16 cellular contexts compared by ENCODE assay signal in genomic region chr5:97043511-97043910, GRCh38.
A peak's percentile ranks its signal among the peaks of the same experiment; 100 is the strongest.
DNase-seq lines count a peak whose midpoint lies in the region; ATAC-seq, FAIRE-seq and TF ChIP-seq lines count a peak whose summit lies in the region.
"Had no signal": no experiment of that assay in that cellular context is flagged by ENCODE, and none has a peak within 500 bp of the region (broad histone marks: within the 10 kb centered on the region; RNA-seq: fewer than 3 reads in every experiment).

No MANE protein-coding gene starts in this region.

- peaks cover 28% of the 10 kb centered on the region for H3K4me1 ChIP-seq in HepG2 (ENCODE audit: insufficient read depth, low read length)
- no peaks in the 10 kb centered on the region for H3K4me1 ChIP-seq in right lobe of liver
- peaks cover 37% of the 10 kb centered on the region for H3K4me1 ChIP-seq in neural progenitor cell

- H3K9ac ChIP-seq in HepG2 (ENCODE audit: insufficient read depth, low read depth, low read length) = no peak overlapping the region
- no peak overlapping the region for H3K9ac ChIP-seq in neural progenitor cell
- H3K9ac ChIP-seq: BLaER1 treated with 17β-estradiol and CSF1 and Interleukin-3, amounts not matched to agents 10 nM and 100 nM had no signal

- WGBS in HepG2 (ENCODE audit: low lambda C conversion rate) = 42% methylated on average over 3 of the region's 3 CpGs
- 57% methylated on average over 3 of the region's 3 CpGs for WGBS in right lobe of liver (ENCODE audit: insufficient coverage, low coverage, low lambda C conversion rate, missing lambda C conversion rate)

- TF ChIP-seq CTCF in HepG2 (CRISPR knock-in tag; IDR thresholded peaks at IDR 0.05) = no peak
- no peak for TF ChIP-seq CTCF in right lobe of liver (IDR thresholded peaks at IDR 0.05)
- no peak for TF ChIP-seq CTCF in neural progenitor cell (IDR thresholded peaks at IDR 0.05)

- peak overlapping the region; percentile 36 for H3K27ac Mint-ChIP-seq in neural progenitor cell

- no peaks in the 10 kb centered on the region for H3K27me3 ChIP-seq in HepG2 (ENCODE audit: control insufficient read depth in 1 of 2, insufficient read depth in 2 of 2, low read length in 2 of 2)
- no peaks in the 10 kb centered on the region for H3K27me3 ChIP-seq in right lobe of liver
- H3K27me3 ChIP-seq in neural progenitor cell = no peaks in the 10 kb centered on the region
- H3K27me3 ChIP-seq: BLaER1 treated with 17β-estradiol and CSF1 and Interleukin-3, amounts not matched to agents 10 nM and 100 nM had no signal

- intact Hi-C loops in HepG2 (cut with micrococcal nuclease; ENCODE audit: unreplicated experiment) (loop anchor here (5.0 to 10.0 kb wide), 4 partner anchors 99 to 699 kb away; partner anchors contain the start of genes LIX1 and LNPEP), right lobe of liver (cut with DNase I) (no loop called here)

- TF ChIP-seq EP300 in HepG2 (IDR thresholded peaks at IDR 0.05; ENCODE audit: low read depth in 2 of 2, low read length in 2 of 2) = no peak
- no peak for TF ChIP-seq EP300 in HepG2 (CRISPR knock-in tag; IDR thresholded peaks at IDR 0.05; ENCODE audit: borderline replicate concordance)

- POLR2A ChIA-PET in HepG2 (lab: Yijun Ruan, JAX) = no interaction called here

- no peaks in the 10 kb centered on the region for H4K20me1 ChIP-seq in HepG2 (ENCODE audit: insufficient read depth, low read length)
- no peaks in the 10 kb centered on the region for H4K20me1 ChIP-seq in neural progenitor cell (ENCODE audit: low read depth)
- H4K20me1 ChIP-seq: BLaER1 treated with 17β-estradiol and CSF1 and Interleukin-3, amounts not matched to agents 10 nM and 100 nM had no signal

- H3K79me2 ChIP-seq in HepG2 (ENCODE audit: insufficient read depth, low read length) (no peaks in the 10 kb centered on the region), neural progenitor cell (ENCODE audit: low read depth) (no peaks in the 10 kb centered on the region)

- no peak overlapping the region for H3K27ac ChIP-seq in HepG2 (ENCODE audit: extremely low read length, insufficient read depth, low read length)
- no peak overlapping the region for H3K27ac ChIP-seq in right lobe of liver
- H3K27ac ChIP-seq in neural progenitor cell = no peak overlapping the region
- H3K27ac ChIP-seq: BLaER1 treated with 17β-estradiol and CSF1 and Interleukin-3, amounts not matched to agents 10 nM and 100 nM had no signal

- no peaks in the 10 kb centered on the region for H3K36me3 ChIP-seq in HepG2 (replicated peaks in 1 of 2; ENCODE audit: control insufficient read depth in 1 of 2, insufficient read depth in 2 of 2, low read length in 2 of 2)
- no peaks in the 10 kb centered on the region for H3K36me3 ChIP-seq in right lobe of liver
- no peaks in the 10 kb centered on the region for H3K36me3 ChIP-seq in neural progenitor cell

- H3K9me3 Mint-ChIP-seq in neural progenitor cell = peaks cover 3% of the 10 kb centered on the region

- FAIRE-seq in HepG2 (lab: Jason Lieb, UNC) = no peak
- FAIRE-seq: GM18507 had no signal

- CTCF ChIA-PET in HepG2 (lab: Yijun Ruan, JAX; ENCODE audit: low intra/inter-chr PET ratio, low total read pairs) = interaction anchor here (2.0 kb wide), 1 partner anchor 118 kb away, joined by 5 read pairs; no protein-coding TSS in a partner anchor

- no peak overlapping the region for H3K4me3 ChIP-seq in HepG2 (replicated peaks in 1 of 3; ENCODE audit: insufficient read depth in 1 of 3, low read depth in 2 of 3, low read length in 3 of 3)
- H3K4me3 ChIP-seq in right lobe of liver = no peak overlapping the region
- no peak overlapping the region for H3K4me3 ChIP-seq in neural progenitor cell
- H3K4me3 ChIP-seq: BLaER1 treated with 17β-estradiol and CSF1 and Interleukin-3, amounts not matched to agents 10 nM and 100 nM had no signal

- peaks cover 4% of the 10 kb centered on the region for H3F3A ChIP-seq in neural progenitor cell (ENCODE audit: low read depth)

- DNase-seq in HepG2 (ENCODE audit: low spot score) (no peak), right lobe of liver (no peak), left kidney (ENCODE audit: low read depth, low spot score) (peak; percentile 36), neural progenitor cell (ENCODE audit: low spot score) (peak; percentile 50), occipital lobe (lab: John Stamatoyannopoulos, UW) (no peak), NOMO-1 (lab: John Stamatoyannopoulos, UW; ENCODE audit: unreplicated experiment in 2 of 2) (no peak), G401 (ENCODE audit: low spot score) (no peak)
- DNase-seq: DMS 273 treated with DMSO at 0.1 percent for 48 hours, KBM-7, NCI-H1048, NCI-H146, NCI-H2227 treated with DMSO at 0.1 percent for 48 hours, NCI-H526 treated with DMSO at 0.1 percent for 48 hours had no signal

- peaks cover 26% of the 10 kb centered on the region for H3K4me1 Mint-ChIP-seq in neural progenitor cell

- in situ Hi-C loops in HepG2 (cut with HindIII; ENCODE audit: extremely low pct_ligation_motif_present, low pct_unique_long_range_greater_than_20kb) = no loop called here
- in situ Hi-C loops in G401 (cut with HindIII; ENCODE audit: low sequenced_read_pairs) = no loop called here

- H3K36me3 Mint-ChIP-seq in neural progenitor cell = no peaks in the 10 kb centered on the region

- ATAC-seq in HepG2 (peak; percentile 37), right lobe of liver (no peak), HG03520 (IDR thresholded peaks at IDR 0.05; ENCODE audit: unreplicated experiment) (no peak)

- H3K9me3 ChIP-seq in HepG2 (ENCODE audit: low read length) (no peaks in the 10 kb centered on the region), right lobe of liver (no peaks in the 10 kb centered on the region), neural progenitor cell (ENCODE audit: low read depth) (no peaks in the 10 kb centered on the region)
- H3K9me3 ChIP-seq: BLaER1 treated with 17β-estradiol and CSF1 and Interleukin-3, amounts not matched to agents 10 nM and 100 nM had no signal

- no TSS peak for BruUV-seq in HepG2 (replicated peaks; lab: Mats Ljungman, UMichigan)

- no peak overlapping the region for H3K4me2 ChIP-seq in HepG2 (ENCODE audit: low read depth, low read length)
- peak overlapping the region; percentile 57 for H3K4me2 ChIP-seq in neural progenitor cell
- H3K4me2 ChIP-seq: BLaER1 treated with 17β-estradiol and CSF1 and Interleukin-3, amounts not matched to agents 10 nM and 100 nM had no signal

- H3K4me3 Mint-ChIP-seq in neural progenitor cell = no peak overlapping the region

- H2AFZ ChIP-seq in HepG2 (ENCODE audit: low read length) (no peak overlapping the region), neural progenitor cell (replicated peaks) (no peak overlapping the region)

- H3K27me3 Mint-ChIP-seq in neural progenitor cell (ENCODE audit: insufficient read depth, low read depth) = no peaks in the 10 kb centered on the region

- TF ChIP-seq POLR2A in HepG2 (IDR thresholded peaks at IDR 0.05; ENCODE audit: insufficient read depth in 1 of 2, low read depth in 2 of 2, low read length in 2 of 2) (no peak), right lobe of liver (IDR thresholded peaks at IDR 0.05) (no peak)

- TF ChIP-seq RAD21 in HepG2 (CRISPR knock-in tag; IDR thresholded peaks at IDR 0.05) = no peak

TF ChIP-seq in HepG2, 621 proteins besides CTCF, POLR2A, EP300 and RAD21 (continues in another document):
- TF ChIP-seq TP53 (CRISPR knock-in tag; conservative IDR thresholded peaks at IDR 0.05) = no peak
- TF ChIP-seq, protein P1, sequence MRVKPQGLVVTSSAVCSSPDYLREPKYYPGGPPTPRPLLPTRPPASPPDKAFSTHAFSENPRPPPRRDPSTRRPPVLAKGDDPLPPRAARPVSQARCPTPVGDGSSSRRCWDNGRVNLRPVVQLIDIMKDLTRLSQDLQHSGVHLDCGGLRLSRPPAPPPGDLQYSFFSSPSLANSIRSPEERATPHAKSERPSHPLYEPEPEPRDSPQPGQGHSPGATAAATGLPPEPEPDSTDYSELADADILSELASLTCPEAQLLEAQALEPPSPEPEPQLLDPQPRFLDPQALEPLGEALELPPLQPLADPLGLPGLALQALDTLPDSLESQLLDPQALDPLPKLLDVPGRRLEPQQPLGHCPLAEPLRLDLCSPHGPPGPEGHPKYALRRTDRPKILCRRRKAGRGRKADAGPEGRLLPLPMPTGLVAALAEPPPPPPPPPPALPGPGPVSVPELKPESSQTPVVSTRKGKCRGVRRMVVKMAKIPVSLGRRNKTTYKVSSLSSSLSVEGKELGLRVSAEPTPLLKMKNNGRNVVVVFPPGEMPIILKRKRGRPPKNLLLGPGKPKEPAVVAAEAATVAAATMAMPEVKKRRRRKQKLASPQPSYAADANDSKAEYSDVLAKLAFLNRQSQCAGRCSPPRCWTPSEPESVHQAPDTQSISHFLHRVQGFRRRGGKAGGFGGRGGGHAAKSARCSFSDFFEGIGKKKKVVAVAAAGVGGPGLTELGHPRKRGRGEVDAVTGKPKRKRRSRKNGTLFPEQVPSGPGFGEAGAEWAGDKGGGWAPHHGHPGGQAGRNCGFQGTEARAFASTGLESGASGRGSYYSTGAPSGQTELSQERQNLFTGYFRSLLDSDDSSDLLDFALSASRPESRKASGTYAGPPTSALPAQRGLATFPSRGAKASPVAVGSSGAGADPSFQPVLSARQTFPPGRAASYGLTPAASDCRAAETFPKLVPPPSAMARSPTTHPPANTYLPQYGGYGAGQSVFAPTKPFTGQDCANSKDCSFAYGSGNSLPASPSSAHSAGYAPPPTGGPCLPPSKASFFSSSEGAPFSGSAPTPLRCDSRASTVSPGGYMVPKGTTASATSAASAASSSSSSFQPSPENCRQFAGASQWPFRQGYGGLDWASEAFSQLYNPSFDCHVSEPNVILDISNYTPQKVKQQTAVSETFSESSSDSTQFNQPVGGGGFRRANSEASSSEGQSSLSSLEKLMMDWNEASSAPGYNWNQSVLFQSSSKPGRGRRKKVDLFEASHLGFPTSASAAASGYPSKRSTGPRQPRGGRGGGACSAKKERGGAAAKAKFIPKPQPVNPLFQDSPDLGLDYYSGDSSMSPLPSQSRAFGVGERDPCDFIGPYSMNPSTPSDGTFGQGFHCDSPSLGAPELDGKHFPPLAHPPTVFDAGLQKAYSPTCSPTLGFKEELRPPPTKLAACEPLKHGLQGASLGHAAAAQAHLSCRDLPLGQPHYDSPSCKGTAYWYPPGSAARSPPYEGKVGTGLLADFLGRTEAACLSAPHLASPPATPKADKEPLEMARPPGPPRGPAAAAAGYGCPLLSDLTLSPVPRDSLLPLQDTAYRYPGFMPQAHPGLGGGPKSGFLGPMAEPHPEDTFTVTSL (CRISPR knock-in tag; IDR thresholded peaks at IDR 0.05; ENCODE audit: borderline replicate concordance) = no peak
- TF ChIP-seq ZNF605 (CRISPR knock-in tag; IDR thresholded peaks at IDR 0.05) = no peak
- TF ChIP-seq MYNN (CRISPR knock-in tag; IDR thresholded peaks at IDR 0.05; ENCODE audit: low read depth) = no peak
- no peak for TF ChIP-seq SYNCRIP (IDR thresholded peaks at IDR 0.05; ENCODE audit: insufficient read depth, low read depth, low read length)
- no peak for TF ChIP-seq POLR2AphosphoS2 (IDR thresholded peaks at IDR 0.05; ENCODE audit: low read depth, low read length)
- no peak for TF ChIP-seq NCOA1 (CRISPR knock-in tag; IDR thresholded peaks at IDR 0.05)
- TF ChIP-seq MAFG (CRISPR knock-in tag; IDR thresholded peaks at IDR 0.05) = no peak
- no peak for TF ChIP-seq ATM (IDR thresholded peaks at IDR 0.05; ENCODE audit: borderline replicate concordance)

Comparison
In these comparisons a context has a peak if more than half of its experiments do, and no peak if none do; other contexts are left out.
1. DNase-seq: peak in left kidney (single experiment) and neural progenitor cell (single experiment); none in HepG2 (single experiment), right lobe of liver (0 of 3), occipital lobe (single experiment), NOMO-1 (0 of 2) and G401 (single experiment).